In genomic region chr20:32188376-32189122, GRCh38 we compare ENCODE assay signal across 14 cellular contexts. TPM values are rescaled to one million over a fixed set of nuclear protein-coding genes. Genes with fewer than 3 reads are reported as not detected.
DNase-seq lines count a peak whose midpoint lies in the region; ATAC-seq, FAIRE-seq and TF ChIP-seq lines count a peak whose summit lies in the region.
"Had no signal": no experiment of that assay in that cellular context is flagged by ENCODE, and none has a peak within 500 bp of the region (broad histone marks: within the 10 kb centered on the region; RNA-seq: fewer than 3 reads in every experiment).

No MANE protein-coding gene starts in this region.

- 0 out of 2 replicates have a peak, but pooled peaks cover 4% of the 10 kb centered on the region for H3K79me1 ChIP-seq in H1 (ENCODE audit: low read depth, low read length)

- H2AFZ ChIP-seq in H1 (ENCODE audit: low read length) (no peak overlapping the region), osteoblast (ENCODE audit: low read length) (no peak overlapping the region)

- H3K27me3 Mint-ChIP-seq in CD4-positive, CD25-positive, alpha-beta regulatory T cell: no peaks in the 10 kb centered on the region
- peaks cover 7% of the 10 kb centered on the region for H3K27me3 Mint-ChIP-seq in IgD-negative memory B cell

- no peak overlapping the region for H3K56ac ChIP-seq in H1 (replicated peaks; ENCODE audit: insufficient read length, low read depth, low read length)

- H3K36me3 ChIP-seq in CD4-positive, CD25-positive, alpha-beta regulatory T cell (ENCODE audit: control insufficient read depth, insufficient read depth, low read length): no peaks in the 10 kb centered on the region
- H3K36me3 ChIP-seq in H1 (ENCODE audit: control insufficient read depth in 2 of 4, insufficient read depth in 4 of 4, low read length in 3 of 4): no peaks in the 10 kb centered on the region
- no peaks in the 10 kb centered on the region for H3K36me3 ChIP-seq in osteoblast (ENCODE audit: insufficient read depth, low read length)

- TF ChIP-seq CTCF in H1 (IDR thresholded peaks at IDR 0.05; ENCODE audit: control extremely low read depth in 1 of 3, insufficient read depth in 1 of 3, low read depth in 1 of 3, low read length in 3 of 3) (peak in 1 of 3 experiments; percentile 10; a peak in 1 of 4 replicates), osteoblast (IDR thresholded peaks at IDR 0.05; ENCODE audit: extremely low read depth, low read depth, low read length) (no peak)

- DNase-seq in CD4-positive, CD25-positive, alpha-beta regulatory T cell: no peak
- no peak for DNase-seq in H1 (ENCODE audit: low read depth in 1 of 2, low spot score in 2 of 2)
- DNase-seq in osteoblast (ENCODE audit: insufficient read length, low spot score, missing footprints): no peak
- no peak for DNase-seq in NK-92 treated with Interleukin-12 subunit alpha and Interleukin-12 subunit beta, amount 100 ng/mL, for 24 hours (lab: John Stamatoyannopoulos, UW)
- DNase-seq in stimulated activated CD4-positive, alpha-beta T cell treated with anti-CD3 and anti-CD28 coated beads, Interleukin-2, amount 100 ng/mL, for 24 hours: no peak
- DNase-seq in stimulated activated CD4-positive, alpha-beta T cell treated with anti-CD3 and anti-CD28 coated beads, Interleukin-4, amount 100 ng/mL, for 24 hours: no peak
- no peak for DNase-seq in NCI-H2029 treated with DMSO at 0.1 percent for 48 hours (lab: John Stamatoyannopoulos, UW)
- DNase-seq: central memory CD4-positive, alpha-beta T cell; COR-L47; esophagus squamous epithelium; NCI-H226; T1000 had no signal

- 94% methylated on average over 17 of the region's 17 CpGs; no CpG with 5 or more reads in 1 of the 2 experiments for WGBS in H1 (ENCODE audit: extremely low coverage in 1 of 2, insufficient coverage in 1 of 2, insufficient read length in 1 of 2, insufficient replicate concordance in 2 of 2, low coverage in 1 of 2, low lambda C conversion rate in 2 of 2, missing lambda C conversion rate in 1 of 2), 2 experiments

- H3K4me1 ChIP-seq in CD4-positive, CD25-positive, alpha-beta regulatory T cell (ENCODE audit: control insufficient read depth, insufficient read depth, low read length, poor library complexity, severe bottlenecking): peaks cover 13% of the 10 kb centered on the region
- H3K4me1 ChIP-seq in H1 (replicated peaks in 1 of 4; ENCODE audit: control insufficient read depth in 3 of 4, insufficient read depth in 4 of 4, low read length in 3 of 4): peaks cover 2 to 21% (median 18%) of the 10 kb centered on the region in 4 experiments
- peaks cover 13% of the 10 kb centered on the region for H3K4me1 ChIP-seq in osteoblast (ENCODE audit: insufficient read depth, low read length)

- no peak overlapping the region for H4K91ac ChIP-seq in H1 (replicated peaks; ENCODE audit: insufficient read length, low read length)

- H3K27ac Mint-ChIP-seq in CD4-positive, CD25-positive, alpha-beta regulatory T cell: peak overlapping the region; percentile 62 to 98 (median 91)
- H3K27ac Mint-ChIP-seq in IgD-negative memory B cell: no peak overlapping the region

- peaks cover 0 to 5% of the 10 kb centered on the region in 2 experiments for H4K20me1 ChIP-seq in H1 (replicated peaks in 1 of 2; ENCODE audit: control insufficient read depth in 1 of 2, insufficient read depth in 2 of 2, low read length in 2 of 2)
- no peaks in the 10 kb centered on the region for H4K20me1 ChIP-seq in osteoblast (ENCODE audit: insufficient read depth, low read length)

- no peak overlapping the region for H2BK15ac ChIP-seq in H1 (ENCODE audit: low read length)

- H4K8ac ChIP-seq in H1 (ENCODE audit: extremely low read depth, insufficient read depth, low read length): no peak overlapping the region

- no peak for TF ChIP-seq EP300 in H1 (IDR thresholded peaks at IDR 0.05; ENCODE audit: borderline replicate concordance in 1 of 2, low read depth in 2 of 2, low read length in 2 of 2)

- H2BK12ac ChIP-seq in H1 (ENCODE audit: low read depth, low read length): no peak overlapping the region

- CTCF ChIA-PET in H1 (lab: Charles Lee; ENCODE audit: partially characterized antibody): no interaction called here

- H3K4me3 ChIP-seq in CD4-positive, CD25-positive, alpha-beta regulatory T cell (ENCODE audit: low read depth, low read length): no peak overlapping the region
- H3K4me3 ChIP-seq in H1 (ENCODE audit: extremely low read depth in 1 of 4, insufficient read depth in 2 of 4, low read depth in 3 of 4, low read length in 4 of 4) (peak overlapping the region in 1 of 4 experiments; percentile 73; a peak in 1 of 8 replicates), osteoblast (ENCODE audit: insufficient read depth, low read length) (no peak overlapping the region)

- no peaks in the 10 kb centered on the region for H3K36me3 Mint-ChIP-seq in CD4-positive, CD25-positive, alpha-beta regulatory T cell
- H3K36me3 Mint-ChIP-seq in IgD-negative memory B cell: peaks cover 4% of the 10 kb centered on the region

- no peak for ATAC-seq in CD4-positive, CD25-positive, alpha-beta regulatory T cell (ENCODE audit: low read depth in 2 of 2)

- peak overlapping the region; percentile 58 to 89 (median 88) for H3K4me3 Mint-ChIP-seq in CD4-positive, CD25-positive, alpha-beta regulatory T cell
- H3K4me3 Mint-ChIP-seq in IgD-negative memory B cell: peak overlapping the region; percentile 3 to 70 (median 51)

- no peaks in the 10 kb centered on the region for H3K9me3 Mint-ChIP-seq in CD4-positive, CD25-positive, alpha-beta regulatory T cell
- no peaks in the 10 kb centered on the region for H3K9me3 Mint-ChIP-seq in IgD-negative memory B cell

- no peak for TF ChIP-seq RAD21 in H1 (IDR thresholded peaks at IDR 0.05 in 1 of 2, conservative IDR thresholded peaks at IDR 0.05 in 1 of 2; ENCODE audit: low read depth in 2 of 2, low read length in 2 of 2)

- no peak overlapping the region for H3K9ac ChIP-seq in H1 (replicated peaks in 1 of 4; ENCODE audit: extremely low read depth in 1 of 4, low read depth in 3 of 4, low read length in 3 of 4)

- H3K27me3 ChIP-seq in CD4-positive, CD25-positive, alpha-beta regulatory T cell (ENCODE audit: control insufficient read depth, insufficient read depth, low read length): no peaks in the 10 kb centered on the region
- H3K27me3 ChIP-seq in H1 (replicated peaks in 1 of 4; ENCODE audit: control insufficient read depth in 3 of 4, extremely low read depth in 1 of 4, insufficient read depth in 3 of 4, low read length in 3 of 4) (no peaks in the 10 kb centered on the region), osteoblast (ENCODE audit: insufficient read depth, low read length) (no peaks in the 10 kb centered on the region)
- H3K27me3 ChIP-seq: esophagus squamous epithelium had no signal

- H3K4me2 ChIP-seq in H1 (ENCODE audit: insufficient read depth in 1 of 2, low read depth in 2 of 2, low read length in 2 of 2): peak overlapping the region; percentile 55 to 92; a peak in 2 of 4 replicates
- peak overlapping the region; percentile 92 for H3K4me2 ChIP-seq in osteoblast (ENCODE audit: insufficient read depth, low read length)

- H2BK5ac ChIP-seq in H1 (ENCODE audit: low read depth, low read length): no peak overlapping the region

- peaks cover 4 to 35% (median 16%) of the 10 kb centered on the region in 4 donors for H3K4me1 Mint-ChIP-seq in CD4-positive, CD25-positive, alpha-beta regulatory T cell
- H3K4me1 Mint-ChIP-seq in IgD-negative memory B cell: peaks cover 5 to 9% (median 7%) of the 10 kb centered on the region in 3 donors

- no peak overlapping the region for H3K14ac ChIP-seq in H1 (ENCODE audit: insufficient read length)

- no peak for TF ChIP-seq POLR2A in H1 (IDR thresholded peaks at IDR 0.05; ENCODE audit: control extremely low read depth in 1 of 2, low read depth in 2 of 2, low read length in 2 of 2)

- no peak overlapping the region for H3K23ac ChIP-seq in H1 (ENCODE audit: insufficient read length)

- H3K4ac ChIP-seq in H1 (replicated peaks; ENCODE audit: insufficient read length, low read depth, low read length): no peak overlapping the region

- H4K5ac ChIP-seq in H1 (ENCODE audit: insufficient read length, low read depth, low read length): no peak overlapping the region

- H2AK5ac ChIP-seq in H1 (ENCODE audit: low read depth, low read length): no peak overlapping the region

- POLR2A ChIA-PET in H1 (lab: Charles Lee; ENCODE audit: partially characterized antibody): interaction anchor here (0.5 to 5.6 kb wide), 6 partner anchors 9 to 79 kb away, joined by 3 to 77 read pairs (median 6); partner anchors contain the start of genes PLAGL2, POFUT1 and TM9SF4

- H3K9me3 ChIP-seq in CD4-positive, CD25-positive, alpha-beta regulatory T cell (ENCODE audit: control insufficient read depth in 2 of 2, low read length in 2 of 2): no peaks in the 10 kb centered on the region
- peaks cover 0 to 4% of the 10 kb centered on the region in 2 experiments; a peak in 1 of 4 replicates for H3K9me3 ChIP-seq in H1 (ENCODE audit: insufficient read depth in 2 of 2, low read depth in 1 of 2, low read length in 1 of 2)
- H3K9me3 ChIP-seq in osteoblast (ENCODE audit: low read depth, low read length): no peaks in the 10 kb centered on the region
- H3K9me3 ChIP-seq: esophagus squamous epithelium had no signal

- no peak overlapping the region for H3K27ac ChIP-seq in CD4-positive, CD25-positive, alpha-beta regulatory T cell (ENCODE audit: insufficient read depth, low read length, poor library complexity, severe bottlenecking)
- no peak overlapping the region for H3K27ac ChIP-seq in H1 (ENCODE audit: low read depth, low read length)
- no peak overlapping the region for H3K27ac ChIP-seq in osteoblast (ENCODE audit: low read depth, low read length)
- H3K27ac ChIP-seq: HL-60 had no signal

- H3K18ac ChIP-seq in H1 (ENCODE audit: extremely low read depth, low read length): no peak overlapping the region

- H2BK120ac ChIP-seq in H1 (replicated peaks; ENCODE audit: low read depth, low read length): no peak overlapping the region

- no peak for FAIRE-seq in H1 (lab: Jason Lieb, UNC)

- H2BK20ac ChIP-seq in H1 (ENCODE audit: low read length): no peak overlapping the region

- H3K79me2 ChIP-seq in H1 (ENCODE audit: control insufficient read depth in 1 of 2, insufficient read depth in 2 of 2, low read length in 2 of 2) (peaks cover 0 to 6% of the 10 kb centered on the region in 2 experiments; a peak in 1 of 4 replicates), osteoblast (ENCODE audit: insufficient read depth, low read length) (peaks cover 8% of the 10 kb centered on the region)

- peaks cover 4% of the 10 kb centered on the region; the same call in 1 of the 2 replicates for H3K23me2 ChIP-seq in H1 (ENCODE audit: low read depth, low read length)

RNA-seq across cellular contexts. Expression of gene PLAGL2, which starts 19.0 kb away (rescaled TPM):
- total RNA-seq in CD4-positive, CD25-positive, alpha-beta regulatory T cell: 22.9 TPM
- 1 to 10 TPM; 2.8 to 5.3 (median 4.0) TPM for polyA plus RNA-seq in CD4-positive, CD25-positive, alpha-beta regulatory T cell
- polyA plus RNA-seq in IgD-negative memory B cell (4.8 TPM), H1 (2011; rRNA removed) (20.6 and 26.7 TPM in 2 replicates)
- total RNA-seq in H1 (2021; fragmentation: NEBNext Ultra II Directional; extraction: Animal tissue kit (Norgen Biotek cat#: 25700)): 25.4 and 26.1 TPM in 2 replicates
- polyA plus RNA-seq in H1 (2011; cell fraction: cytosol; rRNA removed): 13.6 TPM
- 16.7 TPM for polyA plus RNA-seq in H1 (2011; cell fraction: nucleus; rRNA removed)
- 23.8 to 28.5 TPM (median 26.4 TPM) in 4 replicates for polyA plus RNA-seq in H1 (2012, experiment 1 of 2)
- 20.3 TPM for polyA plus RNA-seq in H1 (2012, experiment 2 of 2)
- 19.4 TPM for polyA plus RNA-seq in H1 (2013, experiment 1 of 2)
- 19.7 TPM for polyA plus RNA-seq in H1 (2013, experiment 2 of 2)
- polyA minus RNA-seq in H1 (2011; rRNA and poly(A)+ RNA removed): 26.9 and 28.7 TPM in 2 replicates
- polyA minus RNA-seq in H1 (2011; cell fraction: cytosol; rRNA and poly(A)+ RNA removed): 20.6 TPM
- polyA minus RNA-seq in H1 (2011; cell fraction: nucleus; rRNA and poly(A)+ RNA removed): 18.4 TPM
- 2.5 and 2.7 TPM in 2 replicates for total RNA-seq in osteoblast

RNA-seq across cellular contexts. Expression of gene POFUT1, which starts 19.1 kb away (rescaled TPM):
- 14.1 TPM for total RNA-seq in CD4-positive, CD25-positive, alpha-beta regulatory T cell
- 10 to 100 TPM; 10.0 to 14.3 (median 12.0) TPM for polyA plus RNA-seq in CD4-positive, CD25-positive, alpha-beta regulatory T cell
- polyA plus RNA-seq in IgD-negative memory B cell (15.1 TPM), H1 (2011; rRNA removed) (19.4 and 23.5 TPM in 2 replicates)
- total RNA-seq in H1 (2021; fragmentation: NEBNext Ultra II Directional; extraction: Animal tissue kit (Norgen Biotek cat#: 25700)): 24.4 and 24.5 TPM in 2 replicates
- 23.1 TPM for polyA plus RNA-seq in H1 (2011; cell fraction: cytosol; rRNA removed)
- 27.9 TPM for polyA plus RNA-seq in H1 (2011; cell fraction: nucleus; rRNA removed)
- polyA plus RNA-seq in H1 (2012, experiment 1 of 2): 19.9 to 22.6 TPM (median 21.3 TPM) in 4 replicates
- polyA plus RNA-seq in H1 (2012, experiment 2 of 2): 21.9 TPM
- polyA plus RNA-seq in H1 (2013, experiment 1 of 2): 27.9 TPM
- polyA plus RNA-seq in H1 (2013, experiment 2 of 2): 31.3 TPM
- 30.4 and 33.9 TPM in 2 replicates for polyA minus RNA-seq in H1 (2011; rRNA and poly(A)+ RNA removed)
- polyA minus RNA-seq in H1 (2011; cell fraction: cytosol; rRNA and poly(A)+ RNA removed): 22.5 TPM
- 26.9 TPM for polyA minus RNA-seq in H1 (2011; cell fraction: nucleus; rRNA and poly(A)+ RNA removed)
- total RNA-seq in osteoblast: 40.9 and 43.0 TPM in 2 replicates

Comparison
In these comparisons a context has a peak if more than half of its experiments do, and no peak if none do; other contexts are left out.
1. H3K27ac Mint-ChIP-seq: peak in CD4-positive, CD25-positive, alpha-beta regulatory T cell (3 of 3); none in IgD-negative memory B cell (0 of 3).